Comparison of ENCODE assay signal across 20 cellular contexts in the genomic region with DNA sequence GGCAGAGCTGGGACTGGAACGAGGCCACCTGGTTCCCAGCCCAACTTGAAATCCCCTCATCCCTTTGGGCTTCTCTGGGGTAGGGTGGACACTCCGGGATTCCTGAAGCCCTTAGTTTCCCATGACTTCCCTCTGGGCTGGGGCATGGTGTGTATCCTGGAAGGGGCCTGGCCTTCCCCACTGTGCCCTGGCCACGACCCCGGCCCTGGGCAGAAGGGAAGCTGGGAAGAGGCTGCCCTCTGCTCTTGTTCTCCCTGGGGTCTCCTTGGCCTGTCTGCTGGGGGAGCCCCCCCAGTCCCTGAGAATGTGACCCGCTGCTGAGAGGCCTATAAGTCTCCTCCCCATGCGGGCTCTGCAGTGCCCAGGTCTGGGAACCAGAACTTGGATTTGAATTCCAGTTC.
A peak's percentile ranks its signal among the peaks of the same experiment; 100 is the strongest.
DNase-seq lines count a peak whose midpoint lies in the region; ATAC-seq and TF ChIP-seq lines count a peak whose summit lies in the region.
"Had no signal": no experiment of that assay in that cellular context is flagged by ENCODE, and none has a peak within 500 bp of the region (broad histone marks: within the 10 kb centered on the region; RNA-seq: fewer than 3 reads in every experiment).

No MANE protein-coding gene starts in this region.

- H3K79me1 ChIP-seq in H9 (ENCODE audit: insufficient read depth, low read depth, low read length, poor library complexity, severe bottlenecking): no peaks in the 10 kb centered on the region

- peak overlapping the region; percentile 10 for H4K91ac ChIP-seq in H9 (ENCODE audit: insufficient read length, low read depth, low read length)

- CTCF ChIA-PET in activated CD4-positive, alpha-beta memory T cell treated with anti-CD3 and anti-CD28 coated beads for 36 hours (lab: Charles Lee): interaction anchor here (2.2 kb wide), 1 partner anchor 15 kb away, joined by 9 read pairs; no protein-coding TSS in a partner anchor

- no peak overlapping the region for H3T11ph ChIP-seq in H9 (ENCODE audit: low read length)

- no peaks in the 10 kb centered on the region for H3K79me2 ChIP-seq in H9 (ENCODE audit: insufficient read depth, low read length)
- H3K79me2 ChIP-seq: parathyroid adenoma had no signal

- no peak overlapping the region for H4K5ac ChIP-seq in H9 (ENCODE audit: insufficient read length, low read depth, low read length)

- in situ Hi-C loops in astrocyte of the spinal cord (cut with HindIII; ENCODE audit: low sequenced_read_pairs): no loop called here

- no peak overlapping the region for H3K4me3 Mint-ChIP-seq in H9
- no peak overlapping the region for H3K4me3 Mint-ChIP-seq in activated CD4-positive, alpha-beta memory T cell treated with anti-CD3 and anti-CD28 coated beads for 36 hours
- H3K4me3 Mint-ChIP-seq: activated CD4-positive, alpha-beta T cell treated with anti-CD3 and anti-CD28 coated beads, Interleukin-2, amount 10 ng/mL, durations not matched to agents 24 days and 14 days; activated naive CD8-positive, alpha-beta T cell; stimulated activated naive CD8-positive, alpha-beta T cell treated with anti-CD3 and anti-CD28 coated beads, Interleukin-15, amount 100 ng/mL, for 72 hours; T-helper 2 cell treated with Interferon-gamma antibody and Interleukin-4, amounts not matched to agents 5 μg/mL and 100 μg/mL, for 36 hours had no signal

- POLR2A ChIA-PET in activated CD4-positive, alpha-beta memory T cell treated with anti-CD3 and anti-CD28 coated beads for 36 hours (lab: Charles Lee): no interaction called here

- H3K4me2 ChIP-seq in H9 (ENCODE audit: insufficient read depth, insufficient read length, low read length): no peak overlapping the region

- H3K23me2 ChIP-seq in H9 (ENCODE audit: insufficient read length, low read depth, low read length, poor library complexity, severe bottlenecking): no peaks in the 10 kb centered on the region

- H2BK15ac ChIP-seq in H9 (ENCODE audit: low read depth, low read length): no peak overlapping the region

- H3K27ac Mint-ChIP-seq in H9: no peak overlapping the region
- no peak overlapping the region for H3K27ac Mint-ChIP-seq in activated CD4-positive, alpha-beta memory T cell treated with anti-CD3 and anti-CD28 coated beads for 36 hours
- H3K27ac Mint-ChIP-seq: activated CD4-positive, alpha-beta T cell treated with anti-CD3 and anti-CD28 coated beads, Interleukin-2, amount 10 ng/mL, durations not matched to agents 24 days and 14 days; activated naive CD8-positive, alpha-beta T cell; stimulated activated naive CD8-positive, alpha-beta T cell treated with anti-CD3 and anti-CD28 coated beads, Interleukin-15, amount 100 ng/mL, for 72 hours; T-helper 2 cell treated with Interferon-gamma antibody and Interleukin-4, amounts not matched to agents 5 μg/mL and 100 μg/mL, for 36 hours had no signal

- H4K20me1 ChIP-seq in H9 (ENCODE audit: control insufficient read depth, insufficient read depth, insufficient read length): no peaks in the 10 kb centered on the region

- no peak overlapping the region for H2BK20ac ChIP-seq in H9 (ENCODE audit: low read depth, low read length, poor library complexity, severe bottlenecking)

- no peak overlapping the region for H2BK5ac ChIP-seq in H9 (ENCODE audit: insufficient read length, low read length)

- H3K4me1 ChIP-seq in H9 (ENCODE audit: insufficient read depth, low read length): no peaks in the 10 kb centered on the region; the same call in 1 of the 2 replicates
- H3K4me1 ChIP-seq: parathyroid adenoma had no signal

- H2BK120ac ChIP-seq in H9 (ENCODE audit: low read depth, low read length, poor library complexity, severe bottlenecking): no peak overlapping the region

- H3K4ac ChIP-seq in H9 (ENCODE audit: low read depth, low read length): no peak overlapping the region

- no peak overlapping the region for H3K4me3 ChIP-seq in astrocyte of the spinal cord (ENCODE audit: low read depth, low read length)

- no peak overlapping the region for H3K56ac ChIP-seq in H9 (ENCODE audit: insufficient read length, low read depth, low read length)

- no peak overlapping the region for H4K8ac ChIP-seq in H9 (replicated peaks; ENCODE audit: insufficient read length, low read depth, low read length)

- no peak overlapping the region for H3K23ac ChIP-seq in H9 (ENCODE audit: insufficient read length, low read depth, low read length)

- no peak overlapping the region for H3K18ac ChIP-seq in H9 (ENCODE audit: insufficient read length, low read depth, low read length)

- H3K9me3 Mint-ChIP-seq in H9: peaks cover 0 to 2% of the 10 kb centered on the region in 2 experiments; a peak in 1 of 5 replicates
- H3K9me3 Mint-ChIP-seq in activated CD4-positive, alpha-beta memory T cell treated with anti-CD3 and anti-CD28 coated beads for 36 hours: no peaks in the 10 kb centered on the region
- H3K9me3 Mint-ChIP-seq: activated CD4-positive, alpha-beta T cell treated with anti-CD3 and anti-CD28 coated beads, Interleukin-2, amount 10 ng/mL, durations not matched to agents 24 days and 14 days; stimulated activated naive CD8-positive, alpha-beta T cell treated with anti-CD3 and anti-CD28 coated beads, Interleukin-15, amount 100 ng/mL, for 72 hours; T-helper 2 cell treated with Interferon-gamma antibody and Interleukin-4, amounts not matched to agents 5 μg/mL and 100 μg/mL, for 36 hours had no signal

- H3K14ac ChIP-seq in H9 (ENCODE audit: insufficient read depth, low read length): no peak overlapping the region

- peaks cover 0 to 15% (median 0%) of the 10 kb centered on the region in 3 experiments; a peak in 1 of 7 replicates for H3K36me3 Mint-ChIP-seq in H9 (ENCODE audit: insufficient read depth in 1 of 3, low read depth in 3 of 3)
- no peaks in the 10 kb centered on the region for H3K36me3 Mint-ChIP-seq in activated CD4-positive, alpha-beta memory T cell treated with anti-CD3 and anti-CD28 coated beads for 36 hours
- H3K36me3 Mint-ChIP-seq: activated naive CD8-positive, alpha-beta T cell had no signal

- WGBS in H9 (ENCODE audit: extremely low coverage, insufficient read length, low lambda C conversion rate): no CpG with 5 or more reads among the region's 6 CpGs

- no peak overlapping the region for H2AFZ ChIP-seq in H9 (ENCODE audit: low read length)
- H2AFZ ChIP-seq: parathyroid adenoma had no signal

- ATAC-seq in sciatic nerve (peak; percentile 46), HG02623 (IDR thresholded peaks at IDR 0.05; ENCODE audit: unreplicated experiment) (no peak), GM19467 (IDR thresholded peaks at IDR 0.05; ENCODE audit: unreplicated experiment) (no peak)
- ATAC-seq: stimulated activated naive CD8-positive, alpha-beta T cell treated with anti-CD3 and anti-CD28 coated beads, Interleukin-15, amount 100 ng/mL, for 72 hours had no signal

- peaks cover 7% of the 10 kb centered on the region for H3K27me3 Mint-ChIP-seq in H9 (ENCODE audit: low read depth)
- H3K27me3 Mint-ChIP-seq in activated CD4-positive, alpha-beta memory T cell treated with anti-CD3 and anti-CD28 coated beads for 36 hours: peaks cover 3% of the 10 kb centered on the region

- no peak overlapping the region for H3K27ac ChIP-seq in H9 (ENCODE audit: insufficient read length, low read depth, low read length)
- H3K27ac ChIP-seq: HL-60, parathyroid adenoma had no signal

- peaks cover 55 to 56% of the 10 kb centered on the region in 2 experiments for H3K4me1 Mint-ChIP-seq in H9
- no peaks in the 10 kb centered on the region for H3K4me1 Mint-ChIP-seq in activated CD4-positive, alpha-beta memory T cell treated with anti-CD3 and anti-CD28 coated beads for 36 hours (ENCODE audit: low read depth)
- H3K4me1 Mint-ChIP-seq: activated CD4-positive, alpha-beta T cell treated with anti-CD3 and anti-CD28 coated beads, Interleukin-2, amount 10 ng/mL, durations not matched to agents 24 days and 14 days; stimulated activated naive CD8-positive, alpha-beta T cell treated with anti-CD3 and anti-CD28 coated beads, Interleukin-15, amount 100 ng/mL, for 72 hours had no signal

- H3K9me3 ChIP-seq in H9 (ENCODE audit: control insufficient read depth, low read depth, low read length): no peaks in the 10 kb centered on the region

- no peak for TF ChIP-seq CTCF in H9 (conservative IDR thresholded peaks at IDR 0.05)
- no peak for TF ChIP-seq CTCF in astrocyte of the spinal cord (IDR thresholded peaks at IDR 0.05; ENCODE audit: low read depth, low read length)

- no peak for DNase-seq in H9
- peak; percentile 6 for DNase-seq in astrocyte of the spinal cord (ENCODE audit: low read depth, low spot score)
- DNase-seq in islet precursor cell: peak; percentile 63
- peak; percentile 53 for DNase-seq in sciatic nerve (ENCODE audit: low spot score)
- no peak for DNase-seq in activated CD4-positive, alpha-beta memory T cell treated with anti-CD3 and anti-CD28 coated beads for 36 hours
- no peak for DNase-seq in NCI-H69 (lab: John Stamatoyannopoulos, UW)
- DNase-seq: activated CD4-positive, alpha-beta T cell treated with anti-CD3 and anti-CD28 coated beads, Interleukin-2, amount 10 ng/mL, durations not matched to agents 24 days and 14 days; activated T-cell treated with anti-CD3 and anti-CD28 coated beads, Interleukin-2, amount 50 U/mL, for 1 hour; AML-193; cerebellar nuclear complex; NCI-H2227 treated with DMSO at 0.1 percent for 48 hours; NK-92 treated with Interleukin-12 subunit alpha and Interleukin-12 subunit beta, amount 100 ng/mL, for 24 hours; stimulated activated CD4-positive, alpha-beta T cell treated with anti-CD3 and anti-CD28 coated beads, Interleukin-12 subunit alpha, Interleukin-12 subunit beta, amount 100 ng/mL, for 4 hours; stimulated activated naive CD8-positive, alpha-beta T cell treated with anti-CD3 and anti-CD28 coated beads, Interleukin-15, amount 100 ng/mL, for 72 hours had no signal

- intact Hi-C loops in sciatic nerve (cut with DNase I): no loop called here
- intact Hi-C loops in activated CD4-positive, alpha-beta memory T cell treated with anti-CD3 and anti-CD28 coated beads for 36 hours (cut with micrococcal nuclease): no loop called here

- no peaks in the 10 kb centered on the region for H3K27me3 ChIP-seq in H9 (ENCODE audit: insufficient read depth, low read length)

- no peak overlapping the region for H2AK5ac ChIP-seq in H9 (ENCODE audit: insufficient read length, low read length)

- H3K9ac ChIP-seq in H9 (ENCODE audit: extremely low read depth, insufficient read length, low read length): no peak overlapping the region
- H3K9ac ChIP-seq: parathyroid adenoma had no signal

- no peak overlapping the region for H2BK12ac ChIP-seq in H9 (ENCODE audit: insufficient read length, low read depth, low read length)

Comparison
In these comparisons a context has a peak if more than half of its experiments do, and no peak if none do; other contexts are left out.
1. DNase-seq: peak in astrocyte of the spinal cord (single experiment), islet precursor cell (single experiment) and sciatic nerve (single experiment); none in H9 (single experiment), activated CD4-positive, alpha-beta memory T cell treated with anti-CD3 and anti-CD28 coated beads for 36 hours (single experiment) and NCI-H69 (single experiment).